10 cellular contexts compared by ENCODE assay signal in the genomic region with DNA sequence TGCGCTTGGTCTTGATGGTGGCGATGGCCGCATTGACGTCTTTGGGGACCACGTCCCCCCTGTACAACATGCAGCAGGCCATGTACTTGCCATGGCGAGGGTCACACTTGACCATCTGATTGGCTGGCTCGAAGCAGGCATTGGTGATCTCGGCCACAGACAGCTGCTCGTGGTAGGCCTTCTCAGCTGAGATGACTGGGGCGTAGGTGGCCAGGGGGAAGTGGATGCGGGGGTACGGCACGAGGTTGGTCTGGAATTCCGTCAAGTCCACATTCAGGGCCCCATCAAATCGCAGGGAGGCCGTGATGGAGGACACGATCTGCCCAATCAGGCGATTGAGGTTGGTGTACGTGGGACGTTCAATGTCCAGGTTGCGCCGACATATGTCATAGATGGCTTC. TPM values are rescaled to one million over a fixed set of nuclear protein-coding genes. Genes with fewer than 3 reads are reported as not detected.
"Had no signal": no experiment of that assay in that cellular context is flagged by ENCODE, and none has a peak within 500 bp of the region (broad histone marks: within the 10 kb centered on the region; RNA-seq: fewer than 3 reads in every experiment).

No MANE protein-coding gene starts in this region.

RNA-seq across cellular contexts. Expression of gene TUBA3E, which starts 4.4 kb away (rescaled TPM):
- total RNA-seq: naive thymus-derived CD4-positive, alpha-beta T cell; natural killer cell; occipital lobe; osteoblast; pulmonary artery endothelial cell; sciatic nerve; smooth muscle cell; suprapubic skin; upper lobe of right lung; urinary bladder had no signal
